25 cellular contexts compared by ENCODE assay signal in genomic region chr15:27042646-27043045, GRCh38.
"Had no signal": no experiment of that assay in that cellular context is flagged by ENCODE, and none has a peak within 500 bp of the region (broad histone marks: within the 10 kb centered on the region; RNA-seq: fewer than 3 reads in every experiment).

No MANE protein-coding gene starts in this region.

- H2AFZ ChIP-seq: parathyroid adenoma had no signal

- H3K79me2 ChIP-seq: parathyroid adenoma had no signal

- H3K9ac ChIP-seq: parathyroid adenoma had no signal

- ATAC-seq: left colon; mucosa of descending colon; naive thymus-derived CD4-positive, alpha-beta T cell; psoas muscle; right lobe of liver; upper lobe of right lung had no signal

- H3K27me3 ChIP-seq: neutrophil, right lobe of liver, suprapubic skin, tibial nerve, upper lobe of right lung had no signal

- H3K9me3 ChIP-seq: left ventricle myocardium inferior, neutrophil, psoas muscle, right lobe of liver, suprapubic skin, thoracic aorta, tibial nerve, upper lobe of right lung had no signal

- H3K4me1 ChIP-seq: left ventricle myocardium inferior, parathyroid adenoma, psoas muscle, right lobe of liver, suprapubic skin, tibial nerve, upper lobe of right lung had no signal

- H3K27ac ChIP-seq: left ventricle myocardium inferior, neutrophil, parathyroid adenoma, psoas muscle, right lobe of liver, suprapubic skin, thoracic aorta, tibial nerve, upper lobe of right lung had no signal

- H3K4me2 ChIP-seq: smooth muscle cell had no signal

- H3K4me3 ChIP-seq: left ventricle myocardium inferior, lung, mucosa of descending colon, psoas muscle, right lobe of liver, smooth muscle cell, suprapubic skin, thoracic aorta, tibial nerve, upper lobe of right lung had no signal

- FAIRE-seq: islet of Langerhans, kidney, urothelium cell line had no signal

- H3K36me3 ChIP-seq: left ventricle myocardium inferior, neutrophil, right lobe of liver, suprapubic skin, thoracic aorta, tibial nerve, upper lobe of right lung had no signal

- DNase-seq: head of caudate nucleus; hypothalamus; immature natural killer cell; left colon; left ventricle myocardium inferior; midbrain; mucosa of descending colon; naive thymus-derived CD4-positive, alpha-beta T cell; occipital lobe; psoas muscle; right lobe of liver; stimulated activated CD4-positive, alpha-beta T cell treated with anti-CD3 and anti-CD28 coated beads, Interleukin-1b, Interleukin-23, amount 100 ng/mL, for 48 hours; stimulated activated CD4-positive, alpha-beta T cell treated with anti-CD3 and anti-CD28 coated beads, Interleukin-2, amount 100 ng/mL, for 48 hours; stimulated activated naive CD4-positive, alpha-beta T cell; upper lobe of right lung had no signal
